8 cellular contexts compared by ENCODE assay signal in the genomic region with DNA sequence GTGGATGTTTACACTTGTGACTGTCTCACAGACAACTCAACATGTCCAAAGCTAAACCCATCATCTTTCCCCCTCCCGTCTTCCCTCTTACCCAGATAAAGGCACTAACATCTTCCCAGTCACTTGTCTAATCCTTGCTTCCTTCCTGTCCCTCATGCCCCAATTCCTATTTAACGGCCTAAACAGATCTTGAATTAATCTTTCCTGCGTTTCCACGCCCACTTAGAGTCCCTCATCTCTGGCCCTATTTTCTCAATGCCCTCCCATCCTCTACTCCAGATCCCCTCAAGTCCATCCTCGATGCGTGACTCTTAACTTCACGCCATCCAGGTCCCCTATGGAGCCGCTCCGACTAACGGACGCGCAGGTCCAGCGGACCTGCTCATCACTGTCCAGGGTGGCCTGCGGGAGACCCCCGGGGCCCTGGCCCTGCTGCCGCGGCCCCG. TPM values are rescaled to one million over a fixed set of nuclear protein-coding genes. Genes with fewer than 3 reads are reported as not detected.
DNase-seq lines count a peak whose midpoint lies in the region; ATAC-seq lines count a peak whose summit lies in the region.

No MANE protein-coding gene starts in this region.

- ATAC-seq in GM21825 (IDR thresholded peaks at IDR 0.05; ENCODE audit: unreplicated experiment): no peak

- H3K23ac ChIP-seq in mesendoderm (ENCODE audit: low read length): peak overlapping the region; percentile 38

- DNase-seq in LoVo (ENCODE audit: low spot score) (peak; percentile 8), brain pericyte (ENCODE audit: low read depth, low spot score) (peak; percentile 4), mesendoderm (peak; percentile 55), 8988T (no peak), middle frontal gyrus (ENCODE audit: extremely low spot score, low spot score) (no peak)
- no peak for DNase-seq in stimulated activated CD4-positive, alpha-beta T cell treated with anti-CD3 and anti-CD28 coated beads, Interleukin-4, amount 100 ng/mL, for 4 hours

- WGBS in mesendoderm (ENCODE audit: extremely low coverage, insufficient coverage, low lambda C conversion rate): no CpG with 5 or more reads among the region's 18 CpGs

- peak overlapping the region; percentile 97 for H4K8ac ChIP-seq in mesendoderm (ENCODE audit: low read depth, low read length)

- H3K9ac ChIP-seq in ES-I3 (ENCODE audit: low read depth, low read length) (peak overlapping the region; percentile 52), mesendoderm (ENCODE audit: low read length) (peak overlapping the region; percentile 91)

- peak overlapping the region; percentile 96 for H3K56ac ChIP-seq in mesendoderm (ENCODE audit: low read length)

- H2BK5ac ChIP-seq in mesendoderm (ENCODE audit: low read length): no peak overlapping the region

- H3K36me3 ChIP-seq in ES-I3 (ENCODE audit: insufficient read depth, low read length) (no peaks in the 10 kb centered on the region; the same call in 1 of the 2 replicates), mesendoderm (ENCODE audit: control insufficient read depth, insufficient read depth, low read length) (no peaks in the 10 kb centered on the region)

- no peak overlapping the region for H2AK5ac ChIP-seq in mesendoderm (ENCODE audit: low read length)

- no peaks in the 10 kb centered on the region for H3K27me3 ChIP-seq in mesendoderm (ENCODE audit: insufficient read depth, low read length, poor library complexity)

- H3K79me2 ChIP-seq in mesendoderm (ENCODE audit: control insufficient read depth, insufficient read depth, low read length): peaks cover 5% of the 10 kb centered on the region

- H2BK15ac ChIP-seq in mesendoderm (replicated peaks; ENCODE audit: low read depth): no peak overlapping the region

- H3K4me2 ChIP-seq in mesendoderm (ENCODE audit: low read length): peak overlapping the region; percentile 72

- peak overlapping the region; percentile 74 for H3K4me3 ChIP-seq in mesendoderm (ENCODE audit: low read length)

- peak overlapping the region; percentile 70 for H3K27ac ChIP-seq in mesendoderm (ENCODE audit: low read depth, low read length)

- peaks cover 4% of the 10 kb centered on the region for H3K79me1 ChIP-seq in mesendoderm (ENCODE audit: low read length)

- no peaks in the 10 kb centered on the region for H3K9me3 ChIP-seq in ES-I3 (ENCODE audit: control insufficient read depth, insufficient read depth, low read length)

- H3K4me1 ChIP-seq in ES-I3 (ENCODE audit: insufficient read depth, low read length) (peaks cover 4% of the 10 kb centered on the region; the same call in 1 of the 2 replicates), mesendoderm (ENCODE audit: control insufficient read depth, low read depth, low read length) (peaks cover 2% of the 10 kb centered on the region)

- peak overlapping the region; percentile 92 for H3K4ac ChIP-seq in mesendoderm (ENCODE audit: low read depth, low read length)

- no peak overlapping the region for H4K5ac ChIP-seq in mesendoderm (ENCODE audit: low read length)

- H3K18ac ChIP-seq in mesendoderm (ENCODE audit: low read length): peak overlapping the region; percentile 94

- no peak overlapping the region for H2BK120ac ChIP-seq in mesendoderm (ENCODE audit: low read depth, low read length)

RNA-seq across cellular contexts. Expression of a gene that starts 0.7 kb away (rescaled TPM):
- 35.0 TPM for polyA plus RNA-seq in mesendoderm (2013, experiment 1 of 2)
- polyA plus RNA-seq in mesendoderm (2013, experiment 2 of 2): 35.4 TPM

RNA-seq across cellular contexts. Expression of a gene that starts 40.0 kb away (rescaled TPM):
- 0.46 TPM for polyA plus RNA-seq in mesendoderm (2013, experiment 1 of 2)
- polyA plus RNA-seq in mesendoderm (2013, experiment 2 of 2): 0.50 TPM

Comparison
In these comparisons a context has a peak if more than half of its experiments do, and no peak if none do; other contexts are left out.
1. DNase-seq: peak in LoVo (single experiment), brain pericyte (single experiment) and mesendoderm (single experiment); none in stimulated activated CD4-positive, alpha-beta T cell treated with anti-CD3 and anti-CD28 coated beads, Interleukin-4, amount 100 ng/mL, for 4 hours (0 of 2), 8988T (single experiment) and middle frontal gyrus (single experiment).